In the genomic region with DNA sequence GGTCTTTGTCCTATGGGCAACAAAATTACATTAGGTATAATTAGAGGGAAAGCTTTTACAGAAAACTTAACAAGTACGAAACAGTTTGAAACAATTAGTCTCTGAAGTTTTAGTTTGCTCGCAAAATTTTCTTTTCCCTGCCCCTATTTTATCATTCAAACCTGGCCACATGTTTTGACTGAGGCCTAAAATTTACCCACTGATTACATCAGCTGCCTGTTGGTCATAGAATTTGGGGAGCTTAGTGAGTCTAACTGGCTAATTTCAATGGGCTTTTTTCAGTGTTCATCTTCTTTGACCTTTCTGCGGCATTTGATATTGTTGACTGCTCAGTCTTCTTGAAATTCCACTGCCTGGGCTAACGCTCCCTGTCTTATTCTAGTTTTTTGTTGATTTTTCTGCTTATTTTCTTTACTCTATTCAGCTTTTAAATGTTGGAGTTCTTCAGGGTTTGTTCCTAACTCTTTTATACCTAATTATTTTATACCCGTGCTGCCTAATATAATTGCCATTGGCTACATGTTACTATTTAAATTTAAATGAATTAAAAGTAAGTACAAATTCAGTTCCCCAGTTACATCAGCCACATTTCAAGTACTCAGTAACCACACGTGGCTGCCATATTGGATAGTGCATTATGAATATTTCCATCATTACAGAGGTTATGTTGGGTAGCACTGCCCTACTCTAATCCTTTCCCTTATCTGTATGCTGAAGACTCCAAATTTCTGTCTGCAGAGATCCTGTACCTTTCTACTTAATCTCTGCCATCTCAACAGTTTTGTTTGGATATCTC, we compare ENCODE assay signal across 34 cellular contexts.
"Had no signal": no experiment of that assay in that cellular context is flagged by ENCODE, and none has a peak within 500 bp of the region (broad histone marks: within the 10 kb centered on the region; RNA-seq: fewer than 3 reads in every experiment).

No MANE protein-coding gene starts in this region.

- H3K4me2 ChIP-seq: PC-9 had no signal

- H3K4me3 Mint-ChIP-seq: activated CD4-positive, alpha-beta memory T cell treated with anti-CD3 and anti-CD28 coated beads, Interleukin-2, amount 10 ng/mL, durations not matched to agents 7 days and 5 days; activated CD8-positive, alpha-beta memory T cell treated with anti-CD3 and anti-CD28 coated beads, Interleukin-2, amount 10 ng/mL, durations not matched to agents 7 days and 5 days; activated naive CD4-positive, alpha-beta T cell treated with anti-CD3 and anti-CD28 coated beads, Interleukin-2, amount 50 U/mL, for 24 hours; activated naive CD8-positive, alpha-beta T cell treated with anti-CD3 and anti-CD28 coated beads, Interleukin-2, amount 10 ng/mL, durations not matched to agents 7 days and 5 days; activated T-helper 17 cell treated with anti-CD3 and anti-CD28 coated beads, Interleukin-2, amount 50 U/mL, for 72 hours had no signal

- DNase-seq: activated CD4-positive, alpha-beta memory T cell treated with anti-CD3 and anti-CD28 coated beads, Interleukin-2, amount 10 ng/mL, durations not matched to agents 7 days and 5 days; activated CD4-positive, alpha-beta T cell treated with anti-CD3 and anti-CD28 coated beads for 1 hour; activated CD4-positive, alpha-beta T cell treated with anti-CD3 and anti-CD28 coated beads for 48 hours; activated CD4-positive, CD25-positive, alpha-beta regulatory T cell; activated CD8-positive, alpha-beta memory T cell treated with anti-CD3 and anti-CD28 coated beads for 24 hours; activated CD8-positive, alpha-beta memory T cell treated with anti-CD3 and anti-CD28 coated beads, Interleukin-2, amount 10 ng/mL, durations not matched to agents 7 days and 5 days; activated CD8-positive, alpha-beta memory T cell treated with anti-CD3 and anti-CD28 coated beads, Interleukin-2, amount 50 U/mL, for 48 hours; activated effector memory CD4-positive, alpha-beta T cell treated with anti-CD3 and anti-CD28 coated beads, Interleukin-2, amount 50 U/mL, for 16 hours; activated naive CD4-positive, alpha-beta T cell treated with Interleukin-2 at 50 U/mL for 16 hours; activated naive CD8-positive, alpha-beta T cell treated with anti-CD3 and anti-CD28 coated beads, Interleukin-2, amount 10 ng/mL, durations not matched to agents 7 days and 5 days; activated T-cell treated with anti-CD3 and anti-CD28 coated beads, Interleukin-2, amount 50 U/mL, for 48 hours; amygdala; body of pancreas; Kasumi-1; KG1; MG63; NCI-H1048; NCI-H1105 treated with DMSO at 0.1 percent for 48 hours; NCI-H1436; NCI-H1694 treated with DMSO at 0.1 percent for 48 hours; NCI-H2029 treated with DMSO at 0.1 percent for 48 hours; NCI-H226; NCI-H446 treated with DMSO at 0.1 percent for 48 hours; NCI-H524; PC-9; SIG-M5; T1000; WERI-Rb-1 had no signal

- H3K4me3 ChIP-seq: ascending aorta, body of pancreas, breast epithelium, MG63, PC-9 had no signal

- ATAC-seq: activated CD8-positive, alpha-beta memory T cell treated with anti-CD3 and anti-CD28 coated beads, Interleukin-2, amount 10 ng/mL, durations not matched to agents 7 days and 5 days; activated T-helper 17 cell treated with anti-CD3 and anti-CD28 coated beads, Interleukin-2, amount 50 U/mL, for 72 hours; body of pancreas; Right ventricle myocardium inferior had no signal

- H2AFZ ChIP-seq: PC-9 had no signal

- H3K9me3 Mint-ChIP-seq: activated CD4-positive, alpha-beta memory T cell treated with anti-CD3 and anti-CD28 coated beads, Interleukin-2, amount 10 ng/mL, durations not matched to agents 7 days and 5 days; activated naive CD4-positive, alpha-beta T cell treated with anti-CD3 and anti-CD28 coated beads, Interleukin-2, amount 50 U/mL, for 24 hours; activated naive CD8-positive, alpha-beta T cell treated with anti-CD3 and anti-CD28 coated beads, Interleukin-2, amount 10 ng/mL, durations not matched to agents 7 days and 5 days; activated T-helper 17 cell treated with anti-CD3 and anti-CD28 coated beads, Interleukin-2, amount 50 U/mL, for 72 hours had no signal

- H3K27me3 ChIP-seq: ascending aorta, body of pancreas, breast epithelium, MG63 had no signal

- H3K4me1 Mint-ChIP-seq: activated CD4-positive, alpha-beta memory T cell treated with anti-CD3 and anti-CD28 coated beads, Interleukin-2, amount 10 ng/mL, durations not matched to agents 7 days and 5 days; activated CD8-positive, alpha-beta memory T cell treated with anti-CD3 and anti-CD28 coated beads, Interleukin-2, amount 10 ng/mL, durations not matched to agents 7 days and 5 days; activated naive CD4-positive, alpha-beta T cell treated with anti-CD3 and anti-CD28 coated beads, Interleukin-2, amount 50 U/mL, for 24 hours; activated naive CD8-positive, alpha-beta T cell treated with anti-CD3 and anti-CD28 coated beads, Interleukin-2, amount 10 ng/mL, durations not matched to agents 7 days and 5 days; activated T-helper 17 cell treated with anti-CD3 and anti-CD28 coated beads, Interleukin-2, amount 50 U/mL, for 72 hours had no signal

- H3K27ac Mint-ChIP-seq: activated CD4-positive, alpha-beta memory T cell treated with anti-CD3 and anti-CD28 coated beads, Interleukin-2, amount 10 ng/mL, durations not matched to agents 7 days and 5 days; activated CD8-positive, alpha-beta memory T cell treated with anti-CD3 and anti-CD28 coated beads, Interleukin-2, amount 10 ng/mL, durations not matched to agents 7 days and 5 days; activated naive CD4-positive, alpha-beta T cell treated with anti-CD3 and anti-CD28 coated beads, Interleukin-2, amount 50 U/mL, for 24 hours; activated naive CD8-positive, alpha-beta T cell treated with anti-CD3 and anti-CD28 coated beads, Interleukin-2, amount 10 ng/mL, durations not matched to agents 7 days and 5 days; activated T-helper 17 cell treated with anti-CD3 and anti-CD28 coated beads, Interleukin-2, amount 50 U/mL, for 72 hours had no signal

- H3K27ac ChIP-seq: ascending aorta, body of pancreas, breast epithelium, PC-9, RWPE1, WERI-Rb-1 had no signal

- H3K9me3 ChIP-seq: ascending aorta, body of pancreas, breast epithelium, MG63 had no signal

- H3K4me1 ChIP-seq: ascending aorta, body of pancreas, breast epithelium had no signal

- H3K27me3 Mint-ChIP-seq: activated CD4-positive, alpha-beta memory T cell treated with anti-CD3 and anti-CD28 coated beads, Interleukin-2, amount 10 ng/mL, durations not matched to agents 7 days and 5 days; activated CD8-positive, alpha-beta memory T cell treated with anti-CD3 and anti-CD28 coated beads, Interleukin-2, amount 10 ng/mL, durations not matched to agents 7 days and 5 days; activated naive CD4-positive, alpha-beta T cell treated with anti-CD3 and anti-CD28 coated beads, Interleukin-2, amount 50 U/mL, for 24 hours; activated naive CD8-positive, alpha-beta T cell treated with anti-CD3 and anti-CD28 coated beads, Interleukin-2, amount 10 ng/mL, durations not matched to agents 7 days and 5 days; activated T-helper 17 cell treated with anti-CD3 and anti-CD28 coated beads, Interleukin-2, amount 50 U/mL, for 72 hours had no signal

- H3K36me3 ChIP-seq: breast epithelium, MG63, WERI-Rb-1 had no signal
